1 cellular context compared by ENCODE assay signal in the genomic region with DNA sequence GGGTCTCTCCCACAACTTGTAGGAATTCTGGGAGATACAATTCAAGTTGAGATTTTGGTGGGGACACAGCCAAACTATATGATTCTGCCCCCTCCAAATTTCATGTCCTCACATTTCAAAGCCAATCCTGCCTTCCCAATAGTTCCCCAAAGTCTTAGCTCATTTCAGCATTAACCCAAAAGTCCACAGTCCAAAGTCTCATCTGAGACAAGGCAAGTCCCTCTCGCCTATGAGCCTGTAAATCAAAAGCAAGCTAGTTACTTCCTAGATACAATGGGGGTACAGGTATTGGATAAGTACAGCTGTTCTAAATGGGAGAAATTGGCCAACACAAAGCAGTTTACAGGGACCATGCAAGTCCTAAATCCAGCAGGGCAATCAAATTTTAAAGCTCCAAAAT.
TF ChIP-seq lines count a peak whose summit lies in the region.

No MANE protein-coding gene starts in this region.

TF ChIP-seq in liver, 16 proteins besides CTCF, POLR2A, EP300 and RAD21:
- TF ChIP-seq SP1 (IDR thresholded peaks at IDR 0.05) = peak; percentile 82
- peak; percentile 74 for TF ChIP-seq HNF4G (IDR thresholded peaks at IDR 0.05)
- peak in 1 of 2 donors; percentile 36 for TF ChIP-seq RXRA (IDR thresholded peaks at IDR 0.05)
- peak; percentile 91 to 95 for TF ChIP-seq HNF4A (conservative IDR thresholded peaks at IDR 0.05)
